ENCODE assay signal across 17 cellular contexts in the genomic region with DNA sequence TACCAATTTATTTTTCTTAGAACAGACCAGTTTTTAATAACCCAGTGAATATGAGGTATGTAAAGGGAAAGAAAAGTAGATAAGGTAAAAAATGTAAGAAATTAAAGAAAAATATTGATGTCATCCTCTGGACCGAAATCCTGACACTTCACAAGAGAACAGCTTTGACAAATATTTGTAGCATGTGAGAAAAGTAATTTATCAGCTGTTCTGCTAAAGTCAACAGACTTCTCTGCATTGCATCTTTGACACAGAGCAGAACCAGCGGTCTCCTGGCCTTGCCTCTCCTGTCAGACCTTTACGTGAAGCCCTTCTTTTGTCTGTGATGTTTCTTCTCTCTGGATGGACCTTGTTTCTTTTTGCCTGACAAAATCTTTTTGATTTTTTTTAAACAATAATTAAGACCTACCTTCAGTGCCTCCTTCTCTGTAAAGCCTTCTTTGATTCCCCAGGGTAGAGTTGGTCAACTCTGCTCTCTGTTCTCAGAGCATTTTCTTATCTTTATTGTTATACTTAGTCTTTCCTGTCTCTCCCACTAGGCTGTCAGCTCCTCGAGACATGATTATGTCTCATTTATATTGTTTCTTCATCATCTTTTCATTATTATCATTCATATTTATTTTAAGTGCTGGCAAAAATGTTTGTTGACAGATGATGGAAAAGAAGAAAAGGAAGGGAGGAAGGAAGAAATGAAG. TPM values are rescaled to one million over a fixed set of nuclear protein-coding genes. Genes with fewer than 3 reads are reported as not detected.
DNase-seq lines count a peak whose midpoint lies in the region; ATAC-seq, FAIRE-seq and TF ChIP-seq lines count a peak whose summit lies in the region.
"Had no signal": no experiment of that assay in that cellular context is flagged by ENCODE, and none has a peak within 500 bp of the region (broad histone marks: within the 10 kb centered on the region; RNA-seq: fewer than 3 reads in every experiment).

No MANE protein-coding gene starts in this region.

- no peaks in the 10 kb centered on the region for H3K36me3 Mint-ChIP-seq in natural killer cell
- H3K36me3 Mint-ChIP-seq: CD8-positive, alpha-beta memory T cell had no signal

- CTCF ChIA-PET in SK-N-SH (lab: Yijun Ruan, JAX), result interaction anchor here (0.6 to 1.1 kb wide), 2 partner anchors 256 to 1570 kb away, joined by 3 to 5 read pairs; no protein-coding TSS in a partner anchor

- H3K27me3 ChIP-seq in ACC112 (ENCODE audit: insufficient read depth, low read length) (no peaks in the 10 kb centered on the region), SK-N-SH (ENCODE audit: insufficient read depth) (no peaks in the 10 kb centered on the region), osteoblast (ENCODE audit: insufficient read depth, low read length) (no peaks in the 10 kb centered on the region)

- no peaks in the 10 kb centered on the region for H3K9me3 ChIP-seq in SK-N-SH
- no peaks in the 10 kb centered on the region for H3K9me3 ChIP-seq in osteoblast (ENCODE audit: low read depth, low read length)
- H3K9me3 ChIP-seq: A549 had no signal

- H3K9me3 Mint-ChIP-seq in natural killer cell, result peaks cover 0 to 6% of the 10 kb centered on the region in 2 donors

- WGBS in SK-N-SH (ENCODE audit: low lambda C conversion rate), result 74% methylated on average over 4 of the region's 4 CpGs

- H3K79me2 ChIP-seq in ACC112 (ENCODE audit: control insufficient read depth, insufficient read depth, low read length, unreplicated experiment) (no peaks in the 10 kb centered on the region), SK-N-SH (ENCODE audit: insufficient read depth) (no peaks in the 10 kb centered on the region), osteoblast (ENCODE audit: insufficient read depth, low read length) (no peaks in the 10 kb centered on the region)

- no peak overlapping the region for H3K27ac ChIP-seq in ACC112 (ENCODE audit: low read depth, low read length)
- H3K27ac ChIP-seq in SK-N-SH (ENCODE audit: low read depth in 2 of 2, low read length in 1 of 2), result peak overlapping the region; percentile 7 to 36; a peak in 3 of 4 replicates
- H3K27ac ChIP-seq in osteoblast (ENCODE audit: low read depth, low read length), result peak overlapping the region; percentile 37
- H3K27ac ChIP-seq: A549 had no signal

- POLR2A ChIA-PET in SK-N-SH (lab: Yijun Ruan, JAX), result no interaction called here

- H3K4me1 ChIP-seq in ACC112 (ENCODE audit: control insufficient read depth, insufficient read depth, low read length, unreplicated experiment) (peaks cover 4% of the 10 kb centered on the region), SK-N-SH (ENCODE audit: control insufficient read depth in 1 of 2, insufficient read depth in 2 of 2, low read depth in 1 of 2, low read length in 1 of 2) (peaks cover 9 to 18% of the 10 kb centered on the region in 2 experiments; a peak in 3 of 4 replicates), osteoblast (ENCODE audit: insufficient read depth, low read length) (peaks cover 10% of the 10 kb centered on the region)
- H3K4me1 ChIP-seq: A549 had no signal

- H4K20me1 ChIP-seq in SK-N-SH (ENCODE audit: insufficient read depth) (no peaks in the 10 kb centered on the region), osteoblast (ENCODE audit: insufficient read depth, low read length) (no peaks in the 10 kb centered on the region)

- DNase-seq in SK-N-SH, result no peak
- peak; percentile 67 for DNase-seq in fibroblast of the aortic adventitia (ENCODE audit: low read depth)
- no peak for DNase-seq in osteoblast (ENCODE audit: insufficient read length, low spot score, missing footprints)
- no peak for DNase-seq in RCC 7860 (ENCODE audit: low spot score)
- DNase-seq in natural killer cell, result no peak
- DNase-seq in activated naive CD4-positive, alpha-beta T cell treated with Interleukin-2 at 50 U/mL for 16 hours, result no peak
- no peak for DNase-seq in activated CD4-positive, alpha-beta T cell treated with anti-CD3 and anti-CD28 coated beads, Interleukin-2, amount 50 U/mL, for 1 hour
- DNase-seq: CD8-positive, alpha-beta memory T cell; H9; Karpas-422; NCI-H1105 treated with DMSO at 0.1 percent for 48 hours; NCI-H2029; NCI-H510A treated with DMSO at 0.1 percent for 48 hours; SIG-M5 had no signal

- FAIRE-seq in RCC 7860 (lab: Jason Lieb, UNC), result no peak
- FAIRE-seq: A549, HepG2 had no signal

- H3F3A ChIP-seq in SK-N-SH (replicated peaks; ENCODE audit: insufficient read depth), result peaks cover 3% of the 10 kb centered on the region

- no peak overlapping the region for H3K4me3 Mint-ChIP-seq in natural killer cell
- H3K4me3 Mint-ChIP-seq: CD8-positive, alpha-beta memory T cell; H9 had no signal

- H3K4me3 ChIP-seq in ACC112 (ENCODE audit: low read depth, low read length), result no peak overlapping the region
- H3K4me3 ChIP-seq in SK-N-SH (ENCODE audit: low read depth in 2 of 2, low read length in 1 of 2), result no peak overlapping the region
- H3K4me3 ChIP-seq in fibroblast of the aortic adventitia (ENCODE audit: low read depth, low read length), result no peak overlapping the region
- H3K4me3 ChIP-seq in osteoblast (ENCODE audit: insufficient read depth, low read length), result no peak overlapping the region
- H3K4me3 ChIP-seq: A549 had no signal

- no peak for TF ChIP-seq RAD21 in SK-N-SH (IDR thresholded peaks at IDR 0.05; ENCODE audit: low read length)

- H3K36me3 ChIP-seq in ACC112 (ENCODE audit: insufficient read depth, low read length) (no peaks in the 10 kb centered on the region), SK-N-SH (replicated peaks in 1 of 2; ENCODE audit: control insufficient read depth in 1 of 2, insufficient read depth in 2 of 2, low read length in 1 of 2) (no peaks in the 10 kb centered on the region), osteoblast (ENCODE audit: insufficient read depth, low read length) (no peaks in the 10 kb centered on the region)

- intact Hi-C loops in natural killer cell (cut with micrococcal nuclease), result no loop called here

- no peak overlapping the region for H3K27ac Mint-ChIP-seq in natural killer cell
- H3K27ac Mint-ChIP-seq: CD8-positive, alpha-beta memory T cell; H9 had no signal

- TF ChIP-seq EP300 in SK-N-SH (IDR thresholded peaks at IDR 0.05; ENCODE audit: borderline replicate concordance in 1 of 2, low read depth in 1 of 2, low read length in 1 of 2), result no peak

- H3K9me2 ChIP-seq in SK-N-SH, result no peaks in the 10 kb centered on the region

- no peak for ATAC-seq in natural killer cell
- ATAC-seq: A549, HepG2 had no signal

- H3K4me1 Mint-ChIP-seq in natural killer cell, result no peaks in the 10 kb centered on the region
- H3K4me1 Mint-ChIP-seq: CD8-positive, alpha-beta memory T cell; H9 had no signal

- H3K27me3 Mint-ChIP-seq in natural killer cell (ENCODE audit: low read depth in 2 of 2), result peaks cover 7 to 12% of the 10 kb centered on the region in 2 donors

- no peak overlapping the region for H3K4me2 ChIP-seq in SK-N-SH
- H3K4me2 ChIP-seq in osteoblast (ENCODE audit: insufficient read depth, low read length), result peak overlapping the region; percentile 12
- H3K4me2 ChIP-seq: A549 had no signal

- H2AFZ ChIP-seq in ACC112 (ENCODE audit: low read length, unreplicated experiment), result peak overlapping the region; percentile 28
- H2AFZ ChIP-seq in SK-N-SH (ENCODE audit: low read depth), result 0 out of 2 replicates have a peak overlapping the region, but pooled peaks have one; percentile 2
- no peak overlapping the region for H2AFZ ChIP-seq in osteoblast (ENCODE audit: low read length)

- H3K9ac ChIP-seq in SK-N-SH, result no peak overlapping the region

- no peak for TF ChIP-seq CTCF in SK-N-SH (IDR thresholded peaks at IDR 0.05)
- TF ChIP-seq CTCF in fibroblast of the aortic adventitia (IDR thresholded peaks at IDR 0.05; ENCODE audit: insufficient read depth, low read length), result no peak
- TF ChIP-seq CTCF in osteoblast (IDR thresholded peaks at IDR 0.05; ENCODE audit: extremely low read depth, low read depth, low read length), result no peak
- no peak for TF ChIP-seq CTCF in natural killer cell (IDR thresholded peaks at IDR 0.05)

TF ChIP-seq in SK-N-SH, 30 proteins besides CTCF, POLR2A, EP300 and RAD21 (continues in another document):
- TF ChIP-seq YY1 (IDR thresholded peaks at IDR 0.05; ENCODE audit: low read depth) (no peak), GATA2 (CRISPR knock-in tag; IDR thresholded peaks at IDR 0.05) (no peak), POLR2AphosphoS5 (IDR thresholded peaks at IDR 0.05; ENCODE audit: low read depth, low read length) (no peak), USF2 (IDR thresholded peaks at IDR 0.05; ENCODE audit: borderline replicate concordance, low read depth, low read length) (no peak)
- TF ChIP-seq, protein P1, sequence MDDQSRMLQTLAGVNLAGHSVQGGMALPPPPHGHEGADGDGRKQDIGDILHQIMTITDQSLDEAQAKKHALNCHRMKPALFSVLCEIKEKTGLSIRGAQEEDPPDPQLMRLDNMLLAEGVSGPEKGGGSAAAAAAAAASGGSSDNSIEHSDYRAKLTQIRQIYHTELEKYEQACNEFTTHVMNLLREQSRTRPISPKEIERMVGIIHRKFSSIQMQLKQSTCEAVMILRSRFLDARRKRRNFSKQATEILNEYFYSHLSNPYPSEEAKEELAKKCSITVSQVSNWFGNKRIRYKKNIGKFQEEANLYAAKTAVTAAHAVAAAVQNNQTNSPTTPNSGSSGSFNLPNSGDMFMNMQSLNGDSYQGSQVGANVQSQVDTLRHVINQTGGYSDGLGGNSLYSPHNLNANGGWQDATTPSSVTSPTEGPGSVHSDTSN (IDR thresholded peaks at IDR 0.05), result no peak
- TF ChIP-seq, protein P2, sequence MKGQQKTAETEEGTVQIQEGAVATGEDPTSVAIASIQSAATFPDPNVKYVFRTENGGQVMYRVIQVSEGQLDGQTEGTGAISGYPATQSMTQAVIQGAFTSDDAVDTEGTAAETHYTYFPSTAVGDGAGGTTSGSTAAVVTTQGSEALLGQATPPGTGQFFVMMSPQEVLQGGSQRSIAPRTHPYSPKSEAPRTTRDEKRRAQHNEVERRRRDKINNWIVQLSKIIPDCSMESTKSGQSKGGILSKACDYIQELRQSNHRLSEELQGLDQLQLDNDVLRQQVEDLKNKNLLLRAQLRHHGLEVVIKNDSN (IDR thresholded peaks at IDR 0.05; ENCODE audit: borderline replicate concordance, low read depth), result no peak

RNA-seq across cellular contexts. Expression of gene RGS4, which starts 35.4 kb away (rescaled TPM):
- polyA plus RNA-seq in SK-N-SH (2012; rRNA removed), result 124 and 193 TPM in 2 replicates
- 212 and 232 TPM in 2 replicates for polyA plus RNA-seq in SK-N-SH (2012; cell fraction: cytosol; rRNA removed)
- polyA plus RNA-seq in SK-N-SH (2012; cell fraction: nucleus; rRNA removed), result 79.0 and 164 TPM in 2 replicates
- total RNA-seq in fibroblast of the aortic adventitia (ENCODE audit: low replicate concordance) (255 and 538 TPM in 2 replicates), osteoblast (130 and 142 TPM in 2 replicates), natural killer cell (not detected)
- total RNA-seq: CD8-positive, alpha-beta memory T cell; H9; HepG2 had no signal
- polyA plus RNA-seq: CD8-positive, alpha-beta memory T cell; HepG2 had no signal

Comparison
In these comparisons a context has a peak if more than half of its experiments do, and no peak if none do; other contexts are left out.
1. RNA of gene RGS4, which starts 35.4 kb away (total RNA-seq): 255 to 538 TPM in fibroblast of the aortic adventitia and 130 to 142 TPM in osteoblast; not detected in natural killer cell; every median in the first group is over 100 times any median in the second.